Comparison of ENCODE assay signal across 8 cellular contexts in the genomic region with DNA sequence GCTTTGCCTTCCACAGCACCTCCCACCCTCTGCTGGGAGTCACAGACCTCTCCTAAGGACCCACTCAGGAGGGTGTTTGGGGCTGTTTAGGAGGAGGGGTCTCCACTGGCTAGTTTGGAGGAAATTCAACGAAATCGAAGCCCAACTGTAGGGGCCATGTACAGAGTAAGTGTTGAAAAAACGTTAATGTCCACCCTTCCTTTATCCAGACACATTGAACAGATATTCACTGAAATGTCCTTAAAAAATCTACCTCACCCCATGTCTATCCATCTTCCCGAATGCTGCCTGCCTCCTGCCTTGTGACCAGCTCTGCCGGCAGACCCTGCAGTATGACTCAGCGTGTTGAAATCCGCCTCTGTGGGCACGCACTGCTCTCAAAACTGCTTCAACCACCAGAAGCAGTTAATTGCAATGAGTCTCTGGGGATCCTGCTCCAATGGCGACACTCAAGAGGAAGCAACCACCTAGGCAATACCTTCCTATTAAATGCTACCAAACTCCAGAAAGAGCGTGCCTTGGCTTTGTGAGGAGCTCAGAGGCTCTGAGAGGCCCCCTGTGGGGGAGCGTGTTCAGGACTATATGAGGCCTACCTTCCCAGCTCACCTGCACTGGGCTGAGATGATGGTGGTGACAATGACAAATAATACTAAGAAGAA.
DNase-seq lines count a peak whose midpoint lies in the region; FAIRE-seq and TF ChIP-seq lines count a peak whose summit lies in the region.

No MANE protein-coding gene starts in this region.

- CTCF ChIA-PET in GM10248 (lab: Yijun Ruan, JAX), result interaction anchor here (1.1 to 1.5 kb wide), 2 partner anchors 9 to 57 kb away, joined by 3 to 5 read pairs; no protein-coding TSS in a partner anchor

- in situ Hi-C loops in astrocyte of the cerebellum (cut with HindIII; ENCODE audit: low sequenced_read_pairs), result no loop called here

- no peak overlapping the region for H3K9ac ChIP-seq in iPS-20b (ENCODE audit: low read depth, low read length)

- FAIRE-seq in D721Med (lab: Jason Lieb, UNC), result no peak

- peak overlapping the region; percentile 38 for H3K27ac ChIP-seq in iPS-20b (ENCODE audit: low read length)
- H3K27ac ChIP-seq in skin epidermis, result peak overlapping the region in 20 of 21 experiments; percentile 37 to 90 (median 76)

- H3K4me3 ChIP-seq in astrocyte of the cerebellum (ENCODE audit: low read depth, low read length), result no peak overlapping the region
- no peak overlapping the region for H3K4me3 ChIP-seq in iPS-20b (ENCODE audit: low read length)
- no peak overlapping the region for H3K4me3 ChIP-seq in skin epidermis

- H3K9me3 ChIP-seq in iPS-20b (ENCODE audit: insufficient read depth, low read depth, low read length), result no peaks in the 10 kb centered on the region

- 0 out of 2 replicates have a peak, but pooled peaks cover 4% of the 10 kb centered on the region for H3K4me1 ChIP-seq in iPS-20b (ENCODE audit: insufficient read depth, low read length)

- no peaks in the 10 kb centered on the region for H3K36me3 ChIP-seq in iPS-20b (ENCODE audit: insufficient read depth, low read depth, low read length)

- peak; percentile 85 for DNase-seq in GM03348 (ENCODE audit: low spot score)
- DNase-seq in NCI-H2171 treated with DMSO at 0.1 percent for 48 hours (lab: John Stamatoyannopoulos, UW), result peak; percentile 90
- DNase-seq in astrocyte of the cerebellum (ENCODE audit: low read depth), result peak; percentile 82
- no peak for DNase-seq in iPS-NIHi11 (ENCODE audit: low spot score)
- DNase-seq in GM10248 (ENCODE audit: extremely low spot score), result no peak
- DNase-seq in D721Med (ENCODE audit: insufficient read length, low spot score), result no peak

- no peaks in the 10 kb centered on the region for H3K27me3 ChIP-seq in iPS-20b (ENCODE audit: insufficient read depth, low read length)

- POLR2A ChIA-PET in GM10248 (lab: Yijun Ruan, JAX), result no interaction called here

- TF ChIP-seq CTCF in astrocyte of the cerebellum (IDR thresholded peaks at IDR 0.05; ENCODE audit: low read depth, low read length, missing control alignments) (no peak), GM10248 (IDR thresholded peaks at IDR 0.05; ENCODE audit: control extremely low read depth, extremely low read depth, low read depth, missing control alignments) (no peak), D721Med (IDR thresholded peaks at IDR 0.05; ENCODE audit: insufficient read depth, missing control alignments) (no peak)

Comparison
In these comparisons a context has a peak if more than half of its experiments do, and no peak if none do; other contexts are left out.
1. DNase-seq: peak in GM03348 (single experiment), NCI-H2171 treated with DMSO at 0.1 percent for 48 hours (single experiment) and astrocyte of the cerebellum (single experiment); none in iPS-NIHi11 (single experiment), GM10248 (single experiment) and D721Med (single experiment).